In the genomic region with DNA sequence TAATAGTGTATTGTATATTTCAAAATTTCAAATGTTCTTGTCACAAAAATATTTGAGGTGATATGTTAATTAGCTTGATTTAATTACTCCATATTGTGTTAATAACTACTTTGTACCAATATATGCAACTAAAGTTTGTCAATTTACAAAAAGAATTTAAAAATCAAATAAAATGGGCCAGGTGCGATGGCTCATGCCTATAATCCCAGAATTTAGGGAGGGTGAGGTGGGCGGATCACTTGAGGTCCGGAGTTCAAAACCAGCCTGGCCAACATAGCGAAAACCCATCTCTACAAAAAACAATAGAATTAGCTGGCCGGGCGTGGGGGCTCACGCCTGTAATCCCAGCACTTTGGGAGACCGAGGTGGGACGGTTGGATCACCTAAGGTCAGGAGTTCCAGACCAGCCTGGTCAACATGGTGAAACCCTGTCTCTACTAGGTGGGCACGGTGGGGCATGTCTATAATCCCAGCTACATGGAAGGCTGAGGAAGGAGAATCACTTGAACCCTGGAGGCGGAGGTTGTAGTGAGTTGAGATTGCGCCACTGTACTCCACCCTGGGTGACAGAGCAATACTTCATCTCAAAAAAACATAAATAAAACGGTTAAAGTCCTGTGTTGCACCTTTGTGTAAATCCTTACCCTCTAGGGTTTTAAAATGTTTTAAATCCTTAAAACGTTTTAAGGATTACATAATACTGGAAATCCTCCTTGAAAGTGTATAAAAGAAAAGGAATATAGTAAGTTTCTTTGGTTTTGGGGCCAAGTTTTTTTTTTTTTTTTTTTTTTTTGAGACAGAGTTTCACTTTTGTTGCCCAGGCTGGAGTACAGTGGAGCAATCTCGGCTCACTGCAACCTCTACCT, we compare ENCODE assay signal across 9 cellular contexts. TPM values are rescaled to one million over a fixed set of nuclear protein-coding genes. Genes with fewer than 3 reads are reported as not detected.
DNase-seq lines count a peak whose midpoint lies in the region; ATAC-seq and TF ChIP-seq lines count a peak whose summit lies in the region.
"Had no signal": no experiment of that assay in that cellular context is flagged by ENCODE, and none has a peak within 500 bp of the region (broad histone marks: within the 10 kb centered on the region; RNA-seq: fewer than 3 reads in every experiment).

No MANE protein-coding gene starts in this region.

- H3K36me3 ChIP-seq in DND-41 (ENCODE audit: insufficient read depth, low read length) (peaks cover 14% of the 10 kb centered on the region), endocrine pancreas (ENCODE audit: control insufficient read depth, insufficient read depth, low read length) (no peaks in the 10 kb centered on the region)

- peak overlapping the region; percentile 62 to 73; a peak in 3 of 4 replicates for H3K4me3 ChIP-seq in DND-41 (ENCODE audit: low read depth in 1 of 2, low read length in 2 of 2)
- peak overlapping the region; percentile 94 for H3K4me3 ChIP-seq in endocrine pancreas (ENCODE audit: control insufficient read depth, insufficient read depth, low read length)

- no peak overlapping the region for H3K27ac Mint-ChIP-seq in osteocyte (ENCODE audit: unreplicated experiment)

- peaks cover 9% of the 10 kb centered on the region for H3K36me3 Mint-ChIP-seq in osteocyte (ENCODE audit: unreplicated experiment)

- ATAC-seq in DND-41 (ENCODE audit: insufficient read depth, low read depth) (no peak), GM19023 (IDR thresholded peaks at IDR 0.05; ENCODE audit: unreplicated experiment) (no peak), GM18867 (IDR thresholded peaks at IDR 0.05; ENCODE audit: unreplicated experiment) (no peak)

- peak overlapping the region; percentile 69 for H3K9ac ChIP-seq in DND-41 (ENCODE audit: low read depth, low read length)
- H3K9ac ChIP-seq in endocrine pancreas (ENCODE audit: control insufficient read depth, insufficient read depth, low read length) = no peak overlapping the region

- H3K9me3 ChIP-seq in DND-41 (ENCODE audit: insufficient read depth, low read length, severe bottlenecking) (no peaks in the 10 kb centered on the region), endocrine pancreas (ENCODE audit: control insufficient read depth, low read length) (no peaks in the 10 kb centered on the region)

- H3K27ac ChIP-seq in DND-41 (ENCODE audit: low read length) = peak overlapping the region; percentile 87

- peaks cover 65% of the 10 kb centered on the region for H3K79me2 ChIP-seq in DND-41 (ENCODE audit: insufficient read depth, low read length)

- no peak overlapping the region for H2AFZ ChIP-seq in DND-41 (ENCODE audit: low read depth, low read length)

- H3K4me1 ChIP-seq in DND-41 (ENCODE audit: insufficient read depth, low read length) = peaks cover 48% of the 10 kb centered on the region
- H3K4me1 ChIP-seq in endocrine pancreas (ENCODE audit: control insufficient read depth, insufficient read depth, low read length) = no peaks in the 10 kb centered on the region

- no peak for TF ChIP-seq CTCF in DND-41 (IDR thresholded peaks at IDR 0.05; ENCODE audit: borderline replicate concordance, extremely low read depth, low read length, poor library complexity, severe bottlenecking)
- no peak for TF ChIP-seq CTCF in osteocyte (IDR thresholded peaks at IDR 0.05)

- peaks cover 11% of the 10 kb centered on the region for H4K20me1 ChIP-seq in DND-41 (ENCODE audit: insufficient read depth, low read length)

- no peaks in the 10 kb centered on the region for H3K27me3 ChIP-seq in DND-41 (ENCODE audit: insufficient read depth, low read length, poor library complexity)
- no peaks in the 10 kb centered on the region for H3K27me3 ChIP-seq in endocrine pancreas (ENCODE audit: control insufficient read depth, insufficient read depth, low read length)

- peaks cover 35% of the 10 kb centered on the region for H3K4me1 Mint-ChIP-seq in osteocyte (ENCODE audit: unreplicated experiment)

- peak overlapping the region; percentile 88 for H3K4me3 Mint-ChIP-seq in osteocyte (ENCODE audit: unreplicated experiment)

- H3K27me3 Mint-ChIP-seq in osteocyte (ENCODE audit: unreplicated experiment) = no peaks in the 10 kb centered on the region

- DNase-seq in DND-41 (no peak), NOMO-1 treated with DMSO at 0.1 percent for 48 hours (lab: John Stamatoyannopoulos, UW; ENCODE audit: unreplicated experiment) (peak; percentile 46), osteocyte (ENCODE audit: extremely low spot score, unreplicated experiment) (no peak), NCI-H345 treated with DMSO at 0.1 percent for 48 hours (lab: John Stamatoyannopoulos, UW; ENCODE audit: unreplicated experiment) (no peak)
- DNase-seq in stimulated activated CD4-positive, alpha-beta T cell treated with anti-CD3 and anti-CD28 coated beads, Interleukin-4, amount 100 ng/mL, for 1 hour = no peak
- DNase-seq: NCI-H187 treated with DMSO at 0.1 percent for 48 hours had no signal

- H3K4me2 ChIP-seq in DND-41 (ENCODE audit: insufficient read depth, low read length) = peak overlapping the region; percentile 72

- H3K9me3 Mint-ChIP-seq in osteocyte (ENCODE audit: unreplicated experiment) = no peaks in the 10 kb centered on the region

RNA-seq across cellular contexts. Expression of a gene that starts 4.0 kb away (rescaled TPM):
- total RNA-seq in osteocyte = 65.5 and 65.8 TPM in 2 replicates

RNA-seq across cellular contexts. Expression of a gene that starts 16.2 kb away (rescaled TPM):
- 19.7 and 24.8 TPM in 2 replicates for total RNA-seq in osteocyte

RNA-seq across cellular contexts. Expression of a gene that starts 16.5 kb away (rescaled TPM):
- total RNA-seq in osteocyte = 1.1 and 1.7 TPM in 2 replicates

RNA-seq across cellular contexts. Expression of a gene that starts 24.8 kb away (rescaled TPM):
- 50.6 and 54.3 TPM in 2 replicates for total RNA-seq in osteocyte

RNA-seq across cellular contexts. Expression of a gene that starts 31.0 kb away (rescaled TPM):
- 74.8 and 83.6 TPM in 2 replicates for total RNA-seq in osteocyte
